In genomic region chr5:168159425-168159824, GRCh38 we compare ENCODE assay signal across 8 cellular contexts.
DNase-seq lines count a peak whose midpoint lies in the region; ATAC-seq and TF ChIP-seq lines count a peak whose summit lies in the region.

No MANE protein-coding gene starts in this region.

- 20 to 27% methylated on average over 3 of the region's 3 CpGs for WGBS in transverse colon (ENCODE audit: low coverage in 1 of 2), 2 donors

- no peak for TF ChIP-seq EP300 in transverse colon (IDR thresholded peaks at IDR 0.05; ENCODE audit: low read depth)

- H3K4me3 ChIP-seq in left ventricle myocardium inferior (no peak overlapping the region), transverse colon (no peak overlapping the region), dorsolateral prefrontal cortex (no peak overlapping the region)
- no peak overlapping the region for H3K4me3 ChIP-seq in Jurkat, Clone E6-1 (ENCODE audit: low read length)

- TF ChIP-seq CTCF in left ventricle myocardium inferior (IDR thresholded peaks at IDR 0.05; ENCODE audit: borderline replicate concordance) (no peak), transverse colon (IDR thresholded peaks at IDR 0.05) (peak in 1 of 5 experiments; percentile 34), dorsolateral prefrontal cortex (IDR thresholded peaks at IDR 0.05 in 54 of 56, conservative IDR thresholded peaks at IDR 0.05 in 2 of 56; ENCODE audit: low read depth in 1 of 56, partially characterized antibody in 56 of 56) (no peak)

- H3K9me3 ChIP-seq in left ventricle myocardium inferior (replicated peaks) = no peaks in the 10 kb centered on the region
- no peaks in the 10 kb centered on the region for H3K9me3 ChIP-seq in transverse colon

- ATAC-seq in Right ventricle myocardium inferior = peak; percentile 36

- H3K36me3 ChIP-seq in left ventricle myocardium inferior (no peaks in the 10 kb centered on the region), transverse colon (no peaks in the 10 kb centered on the region)

- in situ Hi-C loops in transverse colon (cut with MboI; ENCODE audit: low pct_ligation_motif_present in 1 of 4, low pct_unique_long_range_greater_than_20kb in 1 of 4, low sequenced_read_pairs in 3 of 4) = no loop called here

- DNase-seq in Right ventricle myocardium inferior (ENCODE audit: missing footprints) (no peak), left ventricle myocardium inferior (no peak), SKM-1 treated with dmso at 0.1 percent for 144 hours (lab: John Stamatoyannopoulos, UW; ENCODE audit: unreplicated experiment) (peak; percentile 96), transverse colon (peak; percentile 78), dorsolateral prefrontal cortex (no peak), amniotic stem cell (lab: John Stamatoyannopoulos, UW) (no peak), HK-2 (ENCODE audit: unreplicated experiment) (no peak)
- DNase-seq in Jurkat, Clone E6-1 (ENCODE audit: low read depth, low spot score) = peak; percentile 42

- peaks cover 69% of the 10 kb centered on the region for H3K4me1 ChIP-seq in left ventricle myocardium inferior
- H3K4me1 ChIP-seq in transverse colon = peaks cover 3 to 29% (median 12%) of the 10 kb centered on the region in 4 donors

- peaks cover 3% of the 10 kb centered on the region for H3K27me3 ChIP-seq in left ventricle myocardium inferior (ENCODE audit: low read depth)
- no peaks in the 10 kb centered on the region for H3K27me3 ChIP-seq in transverse colon
- no peaks in the 10 kb centered on the region for H3K27me3 ChIP-seq in dorsolateral prefrontal cortex

- H3K27ac ChIP-seq in left ventricle myocardium inferior (replicated peaks) = no peak overlapping the region
- peak overlapping the region; percentile 55 to 72 (median 65) for H3K27ac ChIP-seq in transverse colon
- no peak overlapping the region for H3K27ac ChIP-seq in dorsolateral prefrontal cortex

- intact Hi-C loops in Right ventricle myocardium inferior (cut with DNase I) (no loop called here), left ventricle myocardium inferior (cut with micrococcal nuclease) (no loop called here), transverse colon (cut with DNase I; ENCODE audit: low total_unique reads) (no loop called here), dorsolateral prefrontal cortex (cut with DNase I) (no loop called here)

- no peak for TF ChIP-seq POLR2A in transverse colon (IDR thresholded peaks at IDR 0.05)

Comparison
In these comparisons a context has a peak if more than half of its experiments do, and no peak if none do; other contexts are left out.
1. DNase-seq: peak in Jurkat, Clone E6-1 (single experiment), SKM-1 treated with dmso at 0.1 percent for 144 hours (single experiment) and transverse colon (single experiment); none in Right ventricle myocardium inferior (single experiment), left ventricle myocardium inferior (single experiment), dorsolateral prefrontal cortex (0 of 10), amniotic stem cell (single experiment) and HK-2 (single experiment).
2. H3K27ac ChIP-seq: peak in transverse colon (4 of 4); none in left ventricle myocardium inferior (single experiment) and dorsolateral prefrontal cortex (0 of 59).